21 cellular contexts compared by ENCODE assay signal in genomic region chr14:31283153-31283552, GRCh38.
DNase-seq lines count a peak whose midpoint lies in the region; ATAC-seq and TF ChIP-seq lines count a peak whose summit lies in the region.
"Had no signal": no experiment of that assay in that cellular context is flagged by ENCODE, and none has a peak within 500 bp of the region (broad histone marks: within the 10 kb centered on the region; RNA-seq: fewer than 3 reads in every experiment).

No MANE protein-coding gene starts in this region.

- H3K27ac ChIP-seq in GM23248 (no peak overlapping the region), osteoblast (ENCODE audit: low read depth, low read length) (peak overlapping the region; percentile 46), heart right ventricle (peak overlapping the region in 1 of 10 donors; percentile 62)
- H3K27ac ChIP-seq: right atrium auricular region had no signal

- H3K4me3 ChIP-seq in GM23248 (no peak overlapping the region), osteoblast (ENCODE audit: insufficient read depth, low read length) (no peak overlapping the region), heart right ventricle (no peak overlapping the region), lower leg skin (ENCODE audit: low read depth, poor library complexity, severe bottlenecking) (no peak overlapping the region)
- H3K4me3 ChIP-seq: lung, right atrium auricular region had no signal

- DNase-seq in GM23248, result no peak
- DNase-seq in osteoblast (ENCODE audit: insufficient read length, low spot score, missing footprints), result no peak
- no peak for DNase-seq in heart right ventricle
- no peak for DNase-seq in DMS153 (lab: John Stamatoyannopoulos, UW)
- no peak for DNase-seq in lower leg skin (ENCODE audit: low spot score in 2 of 2)
- no peak for DNase-seq in amniotic stem cell (lab: John Stamatoyannopoulos, UW)
- DNase-seq: DND-41; NCI-H1092; NCI-H2081; NCI-H510A; occipital lobe; RPMI8226; stimulated activated CD4-positive, alpha-beta T cell treated with anti-CD3 and anti-CD28 coated beads, Interleukin-15, amount 100 ng/mL, for 24 hours; stimulated activated naive CD4-positive, alpha-beta T cell treated with Interleukin-2 at 50 U/mL for 16 hours; T1000; trophoblast cell had no signal

- no peaks in the 10 kb centered on the region for H3K36me3 ChIP-seq in GM23248 (ENCODE audit: low read depth)
- H3K36me3 ChIP-seq in osteoblast (ENCODE audit: insufficient read depth, low read length), result no peaks in the 10 kb centered on the region
- no peaks in the 10 kb centered on the region for H3K36me3 ChIP-seq in heart right ventricle
- H3K36me3 ChIP-seq: right atrium auricular region had no signal

- TF ChIP-seq POLR2A in lower leg skin (IDR thresholded peaks at IDR 0.05), result no peak

- peak; percentile 26 for ATAC-seq in GM18909 (IDR thresholded peaks at IDR 0.05; ENCODE audit: poor library complexity, unreplicated experiment)
- ATAC-seq in HG03432 (IDR thresholded peaks at IDR 0.05; ENCODE audit: unreplicated experiment), result peak; percentile 34
- ATAC-seq in heart right ventricle, result no peak
- ATAC-seq: SK-N-SH treated with all-trans-retinoic acid at 6 μM for 48 hours had no signal

- H4K20me1 ChIP-seq in GM23248 (ENCODE audit: insufficient read depth), result no peaks in the 10 kb centered on the region
- H4K20me1 ChIP-seq in osteoblast (ENCODE audit: insufficient read depth, low read length), result no peaks in the 10 kb centered on the region

- H3K79me2 ChIP-seq in GM23248 (ENCODE audit: insufficient read depth) (no peaks in the 10 kb centered on the region), osteoblast (ENCODE audit: insufficient read depth, low read length) (no peaks in the 10 kb centered on the region)

- 0 out of 2 replicates have a peak, but pooled peaks cover 8% of the 10 kb centered on the region for H3K4me1 ChIP-seq in GM23248 (ENCODE audit: insufficient read depth)
- peaks cover 3% of the 10 kb centered on the region for H3K4me1 ChIP-seq in osteoblast (ENCODE audit: insufficient read depth, low read length)
- peaks cover 0 to 15% (median 0%) of the 10 kb centered on the region in 9 donors for H3K4me1 ChIP-seq in heart right ventricle
- H3K4me1 ChIP-seq: right atrium auricular region had no signal

- no peaks in the 10 kb centered on the region for H3F3A ChIP-seq in GM23248 (ENCODE audit: insufficient read depth)

- H3K9me3 ChIP-seq in GM23248 (ENCODE audit: low read depth), result no peaks in the 10 kb centered on the region
- H3K9me3 ChIP-seq in osteoblast (ENCODE audit: low read depth, low read length), result no peaks in the 10 kb centered on the region
- H3K9me3 ChIP-seq in heart right ventricle, result peaks cover 0 to 13% (median 5%) of the 10 kb centered on the region in 11 donors

- no peaks in the 10 kb centered on the region for H3K27me3 ChIP-seq in GM23248 (replicated peaks; ENCODE audit: insufficient read depth)
- no peaks in the 10 kb centered on the region for H3K27me3 ChIP-seq in osteoblast (ENCODE audit: insufficient read depth, low read length)
- H3K27me3 ChIP-seq in heart right ventricle, result no peaks in the 10 kb centered on the region
- H3K27me3 ChIP-seq: right atrium auricular region had no signal

- H3K9me2 ChIP-seq in GM23248 (ENCODE audit: insufficient read depth), result no peaks in the 10 kb centered on the region

- intact Hi-C loops in heart right ventricle (cut with DNase I), result no loop called here
- intact Hi-C loops in lower leg skin (cut with DNase I; ENCODE audit: low total_unique reads), result no loop called here

- in situ Hi-C loops in GM23248 (cut with MboI), result no loop called here

- H3K4me2 ChIP-seq in GM23248 (ENCODE audit: unreplicated experiment) (no peak overlapping the region), osteoblast (ENCODE audit: insufficient read depth, low read length) (no peak overlapping the region)

- H3K9ac ChIP-seq in GM23248, result no peak overlapping the region

- no peak for TF ChIP-seq CTCF in osteoblast (IDR thresholded peaks at IDR 0.05; ENCODE audit: extremely low read depth, low read depth, low read length)
- no peak for TF ChIP-seq CTCF in heart right ventricle (IDR thresholded peaks at IDR 0.05)
- TF ChIP-seq CTCF in lower leg skin (IDR thresholded peaks at IDR 0.05), result no peak

- WGBS in GM23248 (ENCODE audit: low coverage in 1 of 2, low lambda C conversion rate in 2 of 2, missing lambda C conversion rate in 2 of 2), 2 experiments, result 95 to 100% methylated on average over 1 of the region's 1 CpG
- 93 to 97% methylated on average over 1 of the region's 1 CpG for WGBS in heart right ventricle, 2 donors
- WGBS in lower leg skin, 2 donors, result 94 to 96% methylated on average over 1 of the region's 1 CpG

- H2AFZ ChIP-seq in GM23248 (peak overlapping the region; percentile 74; the same call in 1 of the 2 replicates), osteoblast (ENCODE audit: low read length) (peak overlapping the region; percentile 82)

Comparison
In these comparisons a context has a peak if more than half of its experiments do, and no peak if none do; other contexts are left out.
1. ATAC-seq: peak in GM18909 (single experiment) and HG03432 (single experiment); none in heart right ventricle (0 of 8).